Comparison of ENCODE assay signal across 9 cellular contexts in genomic region chr1:109253803-109254620, GRCh38. TPM values are rescaled to one million over a fixed set of nuclear protein-coding genes. Genes with fewer than 3 reads are reported as not detected.
DNase-seq lines count a peak whose midpoint lies in the region; ATAC-seq and TF ChIP-seq lines count a peak whose summit lies in the region.
"Had no signal": no experiment of that assay in that cellular context is flagged by ENCODE, and none has a peak within 500 bp of the region (broad histone marks: within the 10 kb centered on the region; RNA-seq: fewer than 3 reads in every experiment).

No MANE protein-coding gene starts in this region.

- H3K27ac ChIP-seq in mucosa of rectum (ENCODE audit: low read depth in 2 of 2, low read length in 2 of 2) (peak overlapping the region; percentile 28 to 61), urinary bladder (ENCODE audit: low read depth) (peak overlapping the region; percentile 13)

- no peak for ATAC-seq in GM18907 (IDR thresholded peaks at IDR 0.05; ENCODE audit: unreplicated experiment)

- no peaks in the 10 kb centered on the region for H3K9me3 ChIP-seq in mucosa of rectum (ENCODE audit: control insufficient read depth in 2 of 2, low read length in 2 of 2)

- 26% methylated on average over 9 of the region's 9 CpGs for WGBS in urinary bladder

- H3K4me3 ChIP-seq in mucosa of rectum (ENCODE audit: low read length in 2 of 2): peak overlapping the region in 1 of 2 donors; percentile 20
- H3K4me3 ChIP-seq in urinary bladder (ENCODE audit: low read depth, low read length): no peak overlapping the region

- DNase-seq in NCI-H82 (lab: John Stamatoyannopoulos, UW): peak; percentile 45
- no peak for DNase-seq in NCI-H82 treated with DMSO at 0.1 percent for 48 hours (lab: John Stamatoyannopoulos, UW; ENCODE audit: unreplicated experiment)
- peak; percentile 30 to 33 for DNase-seq in erythroblast (lab: John Stamatoyannopoulos, UW)
- DNase-seq in NCI-H128 (lab: John Stamatoyannopoulos, UW; ENCODE audit: unreplicated experiment): no peak
- DNase-seq in SW 1271 (lab: John Stamatoyannopoulos, UW): no peak
- DNase-seq: stimulated activated CD4-positive, alpha-beta T cell treated with anti-CD3 and anti-CD28 coated beads, Interleukin-4, amount 100 ng/mL, for 4 hours had no signal

- no peak overlapping the region for H3K9ac ChIP-seq in mucosa of rectum (ENCODE audit: low read depth in 1 of 2, low read length in 2 of 2)

- H3K27me3 ChIP-seq in mucosa of rectum (ENCODE audit: control insufficient read depth in 2 of 2, insufficient read depth in 2 of 2, low read length in 2 of 2): no peaks in the 10 kb centered on the region

- H3K4me1 ChIP-seq in mucosa of rectum (ENCODE audit: control insufficient read depth in 2 of 2, insufficient read depth in 2 of 2, low read length in 2 of 2) (peaks cover 7% of the 10 kb centered on the region in 2 donors), urinary bladder (ENCODE audit: insufficient read depth) (no peaks in the 10 kb centered on the region)

- TF ChIP-seq POLR2A in erythroblast (IDR thresholded peaks at IDR 0.05; ENCODE audit: low read length): no peak

- H3K36me3 ChIP-seq in mucosa of rectum (ENCODE audit: control insufficient read depth in 2 of 2, insufficient read depth in 2 of 2, low read length in 2 of 2) (no peaks in the 10 kb centered on the region), urinary bladder (ENCODE audit: insufficient read depth) (no peaks in the 10 kb centered on the region)

RNA-seq across cellular contexts. Expression of gene CELSR2, which starts 4.7 kb away (rescaled TPM):
- 3.6 TPM for total RNA-seq in urinary bladder
- 4.9 TPM for polyA plus RNA-seq in urinary bladder

RNA-seq across cellular contexts. Expression of gene PSRC1, which starts 28.9 kb away (rescaled TPM):
- total RNA-seq in urinary bladder: 5.3 TPM
- polyA plus RNA-seq in urinary bladder: 6.5 TPM

RNA-seq across cellular contexts. Expression of gene SARS1, which starts 40.3 kb away (rescaled TPM):
- total RNA-seq in urinary bladder: 75.3 TPM
- polyA plus RNA-seq in urinary bladder: 136 TPM

RNA-seq across cellular contexts. Expression of gene MYBPHL, which starts 52.8 kb away (rescaled TPM):
- total RNA-seq in urinary bladder: not detected
- polyA plus RNA-seq in urinary bladder: 0.22 TPM

Comparison
In these comparisons a context has a peak if more than half of its experiments do, and no peak if none do; other contexts are left out.
1. DNase-seq: peak in NCI-H82 (single experiment) and erythroblast (2 of 2); none in NCI-H82 treated with DMSO at 0.1 percent for 48 hours (single experiment), NCI-H128 (single experiment) and SW 1271 (0 of 2).